15 cellular contexts compared by ENCODE assay signal in the genomic region with DNA sequence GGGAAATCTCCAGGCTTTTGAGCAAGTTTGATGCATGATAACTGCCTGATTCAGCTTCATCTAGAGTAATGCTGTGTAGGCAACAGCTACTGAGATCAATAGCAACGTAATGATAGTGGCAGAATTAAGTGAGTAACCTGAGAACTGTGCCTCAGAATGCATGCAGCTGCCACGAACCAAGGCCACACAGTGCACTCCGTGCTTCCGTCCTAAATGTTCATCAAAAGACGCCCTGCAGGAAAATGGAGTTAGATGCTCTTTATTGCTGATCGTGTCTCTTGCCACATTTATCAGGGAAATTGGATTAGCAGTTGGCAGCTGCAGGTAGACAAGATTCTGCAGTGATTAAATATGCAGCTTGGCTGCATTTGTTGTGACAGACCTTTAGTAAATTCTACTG.
DNase-seq lines count a peak whose midpoint lies in the region; ATAC-seq and TF ChIP-seq lines count a peak whose summit lies in the region.
"Had no signal": no experiment of that assay in that cellular context is flagged by ENCODE, and none has a peak within 500 bp of the region (broad histone marks: within the 10 kb centered on the region; RNA-seq: fewer than 3 reads in every experiment).

No MANE protein-coding gene starts in this region.

- DNase-seq in HEK293T (ENCODE audit: extremely low spot score) (peak; percentile 58), NCI-H2081 (lab: John Stamatoyannopoulos, UW) (peak; percentile 76 to 90), NCI-H748 treated with DMSO at 0.1 percent for 48 hours (lab: John Stamatoyannopoulos, UW) (peak; percentile 80), glutamatergic neuron (peak; percentile 53), epidermal melanocyte (ENCODE audit: insufficient read length, low spot score) (no peak), psoas muscle (no peak)
- no peak for DNase-seq in activated CD4-positive, CD25-positive, alpha-beta regulatory T cell treated with anti-CD3 and anti-CD28 coated beads, Interleukin-2, amount 50 U/mL, for 72 hours
- DNase-seq: activated CD8-positive, alpha-beta memory T cell treated with anti-CD3 and anti-CD28 coated beads for 24 hours; effector memory CD8-positive, alpha-beta T cell had no signal

- no peak for TF ChIP-seq CTCF in glutamatergic neuron (IDR thresholded peaks at IDR 0.05; ENCODE audit: partially characterized antibody, unreplicated experiment)
- no peak for TF ChIP-seq CTCF in psoas muscle (IDR thresholded peaks at IDR 0.05)

- ATAC-seq in psoas muscle (no peak), HG02981 (IDR thresholded peaks at IDR 0.05; ENCODE audit: unreplicated experiment) (no peak)
- ATAC-seq: effector memory CD8-positive, alpha-beta T cell had no signal

- no peak overlapping the region for H3K4me3 ChIP-seq in psoas muscle
- H3K4me3 ChIP-seq: BLaER1 had no signal

- H3K4me3 Mint-ChIP-seq in glutamatergic neuron (ENCODE audit: unreplicated experiment): peak overlapping the region; percentile 45
- H3K4me3 Mint-ChIP-seq: effector memory CD8-positive, alpha-beta T cell; stimulated activated naive CD8-positive, alpha-beta T cell treated with anti-CD3 and anti-CD28 coated beads, Interleukin-15, Interleukin-2, amounts not matched to agents 100 ng/mL and 50 ng/mL, for 24 hours; type B pancreatic cell had no signal

- WGBS in psoas muscle, 3 donors: 29 to 45% (median 31%) methylated on average over 6 of the region's 6 CpGs

- H3K27ac ChIP-seq in psoas muscle: no peak overlapping the region
- H3K27ac ChIP-seq: BLaER1, KMS-11, neutrophil had no signal

- peak overlapping the region; percentile 65 for H3K27ac Mint-ChIP-seq in glutamatergic neuron (ENCODE audit: unreplicated experiment)
- H3K27ac Mint-ChIP-seq: effector memory CD8-positive, alpha-beta T cell; stimulated activated naive CD8-positive, alpha-beta T cell treated with anti-CD3 and anti-CD28 coated beads, Interleukin-15, Interleukin-2, amounts not matched to agents 100 ng/mL and 50 ng/mL, for 24 hours; type B pancreatic cell had no signal

- CTCF ChIA-PET in HEK293T (lab: Yijun Ruan, JAX): interaction anchor here (1.2 kb wide), 2 partner anchors 72 to 141 kb away, joined by 4 read pairs; no protein-coding TSS in a partner anchor

- H3K36me3 Mint-ChIP-seq in glutamatergic neuron (ENCODE audit: unreplicated experiment): no peaks in the 10 kb centered on the region
- H3K36me3 Mint-ChIP-seq: type B pancreatic cell had no signal

- H3K27me3 Mint-ChIP-seq in glutamatergic neuron (ENCODE audit: unreplicated experiment): peaks cover 3% of the 10 kb centered on the region
- H3K27me3 Mint-ChIP-seq: type B pancreatic cell had no signal

- peaks cover 3% of the 10 kb centered on the region for H3K9me3 Mint-ChIP-seq in glutamatergic neuron (ENCODE audit: unreplicated experiment)
- H3K9me3 Mint-ChIP-seq: effector memory CD8-positive, alpha-beta T cell; stimulated activated naive CD8-positive, alpha-beta T cell treated with anti-CD3 and anti-CD28 coated beads, Interleukin-15, Interleukin-2, amounts not matched to agents 100 ng/mL and 50 ng/mL, for 24 hours; type B pancreatic cell had no signal

- POLR2A ChIA-PET in HEK293T (lab: Yijun Ruan, JAX): no interaction called here

- peaks cover 49% of the 10 kb centered on the region for H3K4me1 Mint-ChIP-seq in glutamatergic neuron (ENCODE audit: low read depth, unreplicated experiment)

- H3K36me3 ChIP-seq in psoas muscle (ENCODE audit: insufficient read depth in 1 of 2, low read depth in 1 of 2): no peaks in the 10 kb centered on the region
- H3K36me3 ChIP-seq: BLaER1, neutrophil had no signal

- no peaks in the 10 kb centered on the region for H3K27me3 ChIP-seq in psoas muscle (ENCODE audit: insufficient read depth in 3 of 3, low read length in 2 of 3)
- H3K27me3 ChIP-seq: BLaER1, neutrophil had no signal

- intact Hi-C loops in psoas muscle (cut with DNase I): loop anchor here in 1 of 2 donors (10.0 kb wide), 1 partner anchor 134 kb away; no protein-coding TSS in a partner anchor

- no peaks in the 10 kb centered on the region for H3K9me3 ChIP-seq in psoas muscle
- H3K9me3 ChIP-seq: BLaER1, neutrophil had no signal

- no peaks in the 10 kb centered on the region for H3K4me1 ChIP-seq in psoas muscle
- H3K4me1 ChIP-seq: BLaER1 had no signal

TF ChIP-seq in HEK293T, 16 proteins besides CTCF, POLR2A, EP300 and RAD21:
- TF ChIP-seq CTBP1 (IDR thresholded peaks at IDR 0.05; ENCODE audit: borderline replicate concordance) (no peak), SP1 (IDR thresholded peaks at IDR 0.05) (no peak), ZNF384 (IDR thresholded peaks at IDR 0.05) (no peak), FOXA1 (IDR thresholded peaks at IDR 0.05) (no peak), HDGF (IDR thresholded peaks at IDR 0.05; ENCODE audit: borderline replicate concordance) (no peak), NFRKB (IDR thresholded peaks at IDR 0.05) (no peak), SUZ12 (IDR thresholded peaks at IDR 0.05) (no peak), TARDBP (IDR thresholded peaks at IDR 0.05) (no peak), LEF1 (IDR thresholded peaks at IDR 0.05; ENCODE audit: borderline replicate concordance) (no peak), L3MBTL2 (conservative IDR thresholded peaks at IDR 0.05) (no peak), ELF4 (IDR thresholded peaks at IDR 0.05) (no peak), ARNT (IDR thresholded peaks at IDR 0.05) (no peak), BHLHE40 (IDR thresholded peaks at IDR 0.05; ENCODE audit: borderline replicate concordance) (no peak), FOXM1 (IDR thresholded peaks at IDR 0.05; ENCODE audit: borderline replicate concordance) (no peak), FOXK2 (IDR thresholded peaks at IDR 0.05) (no peak)
- TF ChIP-seq, protein P1, sequence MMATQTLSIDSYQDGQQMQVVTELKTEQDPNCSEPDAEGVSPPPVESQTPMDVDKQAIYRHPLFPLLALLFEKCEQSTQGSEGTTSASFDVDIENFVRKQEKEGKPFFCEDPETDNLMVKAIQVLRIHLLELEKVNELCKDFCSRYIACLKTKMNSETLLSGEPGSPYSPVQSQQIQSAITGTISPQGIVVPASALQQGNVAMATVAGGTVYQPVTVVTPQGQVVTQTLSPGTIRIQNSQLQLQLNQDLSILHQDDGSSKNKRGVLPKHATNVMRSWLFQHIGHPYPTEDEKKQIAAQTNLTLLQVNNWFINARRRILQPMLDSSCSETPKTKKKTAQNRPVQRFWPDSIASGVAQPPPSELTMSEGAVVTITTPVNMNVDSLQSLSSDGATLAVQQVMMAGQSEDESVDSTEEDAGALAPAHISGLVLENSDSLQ (IDR thresholded peaks at IDR 0.05): no peak

Comparison
In these comparisons a context has a peak if more than half of its experiments do, and no peak if none do; other contexts are left out.
1. DNase-seq: peak in HEK293T (single experiment), NCI-H2081 (2 of 2), NCI-H748 treated with DMSO at 0.1 percent for 48 hours (single experiment) and glutamatergic neuron (single experiment); none in epidermal melanocyte (single experiment), psoas muscle (0 of 2) and activated CD4-positive, CD25-positive, alpha-beta regulatory T cell treated with anti-CD3 and anti-CD28 coated beads, Interleukin-2, amount 50 U/mL, for 72 hours (single experiment).